8 cellular contexts compared by ENCODE assay signal in genomic region chr11:235998-236773, GRCh38. TPM values are rescaled to one million over a fixed set of nuclear protein-coding genes. Genes with fewer than 3 reads are reported as not detected.
DNase-seq lines count a peak whose midpoint lies in the region; ATAC-seq and TF ChIP-seq lines count a peak whose summit lies in the region.

Gene SIRT3 (minus strand): TSS chr11:236342. CDS start chr11:236328, 14 bp downstream.

- H3K4me2 ChIP-seq in GM23338 = peak within 1 kb of the TSS; percentile 100

- H3K9me3 ChIP-seq in stomach smooth muscle (ENCODE audit: control insufficient read depth in 2 of 2, low read length in 2 of 2) = no peaks in the 10 kb centered on the region

- ATAC-seq in GM23338 = peak; percentile 92

- peaks cover 5% of the 10 kb centered on the region; the same call in 1 of the 2 replicates for H3K36me3 ChIP-seq in GM23338 (ENCODE audit: insufficient read depth)
- H3K36me3 ChIP-seq in stomach smooth muscle (ENCODE audit: control insufficient read depth in 2 of 2, insufficient read depth in 2 of 2, low read length in 2 of 2) = peaks cover 2% of the 10 kb centered on the region in 2 donors

- H3K9me3 Mint-ChIP-seq in GM23338 (no peaks in the 10 kb centered on the region), neural crest cell (no peaks in the 10 kb centered on the region)

- peaks cover 15% of the 10 kb centered on the region for H4K20me1 ChIP-seq in GM23338 (replicated peaks; ENCODE audit: insufficient read depth)

- H3K27ac ChIP-seq in GM23338 (ENCODE audit: low read depth) (peak within 1 kb of the TSS; percentile 91; the same call in 1 of the 2 replicates), stomach smooth muscle (ENCODE audit: low read length) (peak within 1 kb of the TSS; percentile 89)

- H3K27ac Mint-ChIP-seq in GM23338 (peak within 1 kb of the TSS; percentile 96), neural crest cell (ENCODE audit: unreplicated experiment) (peak within 1 kb of the TSS; percentile 99)

- H3K36me3 Mint-ChIP-seq in GM23338 (ENCODE audit: low read depth) (peaks cover 9% of the 10 kb centered on the region), neural crest cell (ENCODE audit: low read depth) (no peaks in the 10 kb centered on the region)

- peaks cover 5% of the 10 kb centered on the region for H3K27me3 Mint-ChIP-seq in GM23338 (ENCODE audit: insufficient read depth, low read depth, poor library complexity)
- no peaks in the 10 kb centered on the region for H3K27me3 Mint-ChIP-seq in neural crest cell (ENCODE audit: low read depth)

- H3K4me3 Mint-ChIP-seq in GM23338 (peak within 1 kb of the TSS; percentile 93), neural crest cell (peak within 1 kb of the TSS; percentile 95)

- H2AFZ ChIP-seq in GM23338 = peak within 1 kb of the TSS; percentile 99

- H3K9me2 ChIP-seq in GM23338 (ENCODE audit: insufficient read depth) = no peaks in the 10 kb centered on the region

- TF ChIP-seq CTCF in GM23338 (conservative IDR thresholded peaks at IDR 0.05; ENCODE audit: low read depth in 2 of 2) (0 out of 4 replicates have a peak, but pooled peaks of 1 of the 2 experiments have one; percentile 9), foreskin fibroblast (IDR thresholded peaks at IDR 0.05; ENCODE audit: low read depth, low read length) (no peak), neural crest cell (conservative IDR thresholded peaks at IDR 0.05) (no peak)

- H3K27me3 ChIP-seq in GM23338 (ENCODE audit: insufficient read depth) (no peaks in the 10 kb centered on the region), stomach smooth muscle (ENCODE audit: control insufficient read depth in 1 of 2, insufficient read depth in 2 of 2, low read length in 2 of 2) (no peaks in the 10 kb centered on the region)

- peaks cover 26% of the 10 kb centered on the region for H3K79me2 ChIP-seq in GM23338 (replicated peaks; ENCODE audit: insufficient read depth)

- peaks cover 11% of the 10 kb centered on the region; the same call in 1 of the 2 replicates for H3F3A ChIP-seq in GM23338 (replicated peaks; ENCODE audit: low read depth)

- peaks cover 10% of the 10 kb centered on the region for H3K4me1 ChIP-seq in GM23338 (ENCODE audit: insufficient read depth)
- peaks cover 9% of the 10 kb centered on the region for H3K4me1 ChIP-seq in stomach smooth muscle (ENCODE audit: control insufficient read depth, insufficient read depth, low read length)

- peak within 1 kb of the TSS; percentile 93 to 96 for H3K9ac ChIP-seq in stomach smooth muscle (ENCODE audit: low read length in 2 of 2)

- H3K4me3 ChIP-seq in GM23338 (peak within 1 kb of the TSS; percentile 99), foreskin fibroblast (ENCODE audit: low read depth in 1 of 2, low read length in 2 of 2) (peak within 1 kb of the TSS; percentile 97 to 98), stomach smooth muscle (ENCODE audit: low read length in 2 of 2) (peak within 1 kb of the TSS; percentile 94 to 96)

- peak; percentile 80 for DNase-seq in ELF-1 (ENCODE audit: low read depth, low spot score)
- peak; percentile 94 for DNase-seq in GM23338 (ENCODE audit: low spot score)
- DNase-seq in LHCN-M2 (ENCODE audit: low read depth) = peak; percentile 72
- DNase-seq in SIG-M5 treated with dmso at 0.1 percent for 504 hours (lab: John Stamatoyannopoulos, UW; ENCODE audit: unreplicated experiment) = peak; percentile 83
- peak; percentile 81 for DNase-seq in activated gamma-delta T cell (lab: John Stamatoyannopoulos, UW)
- peak; percentile 68 to 89 for DNase-seq in foreskin fibroblast
- DNase-seq in neural crest cell (ENCODE audit: low read depth, low spot score) = peak; percentile 64

- H3K4me1 Mint-ChIP-seq in GM23338 = 0 out of 3 replicates have a peak, but pooled peaks cover 4% of the 10 kb centered on the region
- H3K4me1 Mint-ChIP-seq in neural crest cell = peaks cover 26% of the 10 kb centered on the region

TF ChIP-seq in GM23338, 12 proteins besides CTCF, POLR2A, EP300 and RAD21:
- TF ChIP-seq POLR2AphosphoS5 (IDR thresholded peaks at IDR 0.05; ENCODE audit: low read depth) (peak; percentile 76), ZNF462 (CRISPR knock-in tag; IDR thresholded peaks at IDR 0.05) (no peak), CREB1 (CRISPR knock-in tag; IDR thresholded peaks at IDR 0.05; ENCODE audit: low read depth) (peak; percentile 74)

RNA-seq across cellular contexts. Expression of gene SIRT3, which starts in this region (rescaled TPM):
- 5.2 and 7.0 TPM in 2 replicates for total RNA-seq in GM23338 (2014; rRNA removed; shearing (Covaris generic))
- 8.9 and 11.4 TPM in 2 replicates for polyA plus RNA-seq in GM23338 (2016; fragmentation: Nextera tagmentation; extraction: Ambion mirVana)
- total RNA-seq in LHCN-M2 (2014; rRNA removed) (7.9 and 8.6 TPM in 2 replicates), neural crest cell (23.3 and 24.0 TPM in 2 replicates)
- 9.6 TPM for polyA plus RNA-seq in LHCN-M2 (2012)

Comparison
In these comparisons a context has a peak if more than half of its experiments do, and no peak if none do; other contexts are left out.
1. Peak in every context shown above with its lines: DNase-seq, ATAC-seq, H3K4me3 ChIP-seq and H3K27ac ChIP-seq.